26 cellular contexts compared by ENCODE assay signal in the genomic region with DNA sequence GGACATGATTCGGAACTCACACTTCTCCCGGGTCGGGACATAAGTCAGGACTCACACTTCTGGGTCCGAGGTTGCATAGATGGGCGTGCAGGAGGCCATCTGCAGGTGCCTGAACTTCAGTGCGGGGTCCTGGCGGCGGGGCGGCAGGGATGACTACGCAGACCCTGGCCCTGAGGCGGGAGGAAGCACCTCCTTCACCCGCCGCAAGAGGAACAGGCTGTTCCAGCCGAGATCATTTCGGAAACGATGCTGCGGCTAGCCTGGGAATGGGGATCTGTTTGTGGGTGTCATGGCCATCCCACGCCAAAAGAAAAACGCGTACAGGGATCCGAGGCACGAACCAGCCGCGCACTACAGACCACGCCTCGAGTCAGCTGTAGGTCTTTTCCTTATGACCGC.
DNase-seq lines count a peak whose midpoint lies in the region; ATAC-seq and TF ChIP-seq lines count a peak whose summit lies in the region.
"Had no signal": no experiment of that assay in that cellular context is flagged by ENCODE, and none has a peak within 500 bp of the region (broad histone marks: within the 10 kb centered on the region; RNA-seq: fewer than 3 reads in every experiment).

No MANE protein-coding gene starts in this region.

- H3K27ac ChIP-seq in dorsolateral prefrontal cortex: peak overlapping the region in 50 of 59 donors; percentile 4 to 89 (median 63)
- H3K27ac ChIP-seq: 22Rv1, neutrophil had no signal

- CTCF ChIA-PET in activated CD8-positive, alpha-beta T cell treated with anti-CD3 and anti-CD28 coated beads, Interleukin-2, amount 10 ng/mL, durations not matched to agents 7 days and 5 days (lab: Charles Lee): no interaction called here
- CTCF ChIA-PET in activated CD8-positive, alpha-beta T cell treated with anti-CD3 and anti-CD28 coated beads for 36 hours (lab: Charles Lee): no interaction called here

- DNase-seq in activated CD8-positive, alpha-beta T cell treated with anti-CD3 and anti-CD28 coated beads, Interleukin-2, amount 10 ng/mL, durations not matched to agents 7 days and 5 days: no peak
- DNase-seq in activated CD8-positive, alpha-beta T cell treated with anti-CD3 and anti-CD28 coated beads for 36 hours: no peak
- DNase-seq in KBM-7 (peak; percentile 21), dorsolateral prefrontal cortex (no peak), EL (no peak), SIG-M5 treated with dmso at 0.1 percent for 504 hours (lab: John Stamatoyannopoulos, UW; ENCODE audit: unreplicated experiment) (no peak)
- DNase-seq in stimulated activated effector memory CD8-positive, alpha-beta T cell treated with anti-CD3 and anti-CD28 coated beads, Interleukin-12 subunit alpha, Interleukin-12 subunit beta, amount 100 ng/mL, for 72 hours (ENCODE audit: low spot score in 2 of 2): no peak
- DNase-seq: activated CD4-positive, alpha-beta T cell treated with anti-CD3 and anti-CD28 coated beads for 36 hours; activated gamma-delta T cell; activated T-cell treated with anti-CD3 and anti-CD28 coated beads, Interleukin-2, amount 50 U/mL, for 4 hours; central memory CD4-positive, alpha-beta T cell; GOT3; head of caudate nucleus; islet precursor cell; NCI-H187; NCI-H2171; NCI-H510A treated with DMSO at 0.1 percent for 48 hours; stimulated activated CD4-positive, alpha-beta T cell treated with anti-CD3 and anti-CD28 coated beads, Interleukin-4, amount 100 ng/mL, for 4 hours; T-helper 17 cell had no signal

- no peak overlapping the region for H3K27ac Mint-ChIP-seq in activated CD8-positive, alpha-beta T cell treated with anti-CD3 and anti-CD28 coated beads, Interleukin-2, amount 10 ng/mL, durations not matched to agents 7 days and 5 days
- H3K27ac Mint-ChIP-seq in activated CD8-positive, alpha-beta T cell treated with anti-CD3 and anti-CD28 coated beads for 36 hours: no peak overlapping the region
- H3K27ac Mint-ChIP-seq in stimulated activated effector memory CD8-positive, alpha-beta T cell treated with anti-CD3 and anti-CD28 coated beads, Interleukin-12 subunit alpha, Interleukin-12 subunit beta, amount 100 ng/mL, for 72 hours: no peak overlapping the region
- H3K27ac Mint-ChIP-seq: activated CD4-positive, alpha-beta T cell treated with anti-CD3 and anti-CD28 coated beads for 36 hours; dendritic cell treated with granulocyte-macrophage colony-stimulating factor and Interleukin-4, amounts not matched to agents 40 ng/mL and 50 ng/mL, for 4 days; endodermal cell; T-helper 17 cell; type B pancreatic cell had no signal

- POLR2A ChIA-PET in activated CD8-positive, alpha-beta T cell treated with anti-CD3 and anti-CD28 coated beads, Interleukin-2, amount 10 ng/mL, durations not matched to agents 7 days and 5 days (lab: Charles Lee): no interaction called here
- POLR2A ChIA-PET in activated CD8-positive, alpha-beta T cell treated with anti-CD3 and anti-CD28 coated beads for 36 hours (lab: Charles Lee): no interaction called here

- H3K4me1 Mint-ChIP-seq in activated CD8-positive, alpha-beta T cell treated with anti-CD3 and anti-CD28 coated beads, Interleukin-2, amount 10 ng/mL, durations not matched to agents 7 days and 5 days (ENCODE audit: low read depth): no peaks in the 10 kb centered on the region
- H3K4me1 Mint-ChIP-seq in activated CD8-positive, alpha-beta T cell treated with anti-CD3 and anti-CD28 coated beads for 36 hours (ENCODE audit: low read depth): no peaks in the 10 kb centered on the region
- H3K4me1 Mint-ChIP-seq in stimulated activated effector memory CD8-positive, alpha-beta T cell treated with anti-CD3 and anti-CD28 coated beads, Interleukin-12 subunit alpha, Interleukin-12 subunit beta, amount 100 ng/mL, for 72 hours: no peaks in the 10 kb centered on the region
- H3K4me1 Mint-ChIP-seq: activated CD4-positive, alpha-beta T cell treated with anti-CD3 and anti-CD28 coated beads for 36 hours; endodermal cell; T-helper 17 cell had no signal

- H3K36me3 Mint-ChIP-seq in activated CD8-positive, alpha-beta T cell treated with anti-CD3 and anti-CD28 coated beads, Interleukin-2, amount 10 ng/mL, durations not matched to agents 7 days and 5 days (ENCODE audit: low read depth): no peaks in the 10 kb centered on the region
- H3K36me3 Mint-ChIP-seq in activated CD8-positive, alpha-beta T cell treated with anti-CD3 and anti-CD28 coated beads for 36 hours (ENCODE audit: low read depth): peaks cover 4% of the 10 kb centered on the region
- peaks cover 6% of the 10 kb centered on the region for H3K36me3 Mint-ChIP-seq in stimulated activated effector memory CD8-positive, alpha-beta T cell treated with anti-CD3 and anti-CD28 coated beads, Interleukin-12 subunit alpha, Interleukin-12 subunit beta, amount 100 ng/mL, for 72 hours
- H3K36me3 Mint-ChIP-seq: type B pancreatic cell had no signal

- no peak overlapping the region for H3K4me3 Mint-ChIP-seq in activated CD8-positive, alpha-beta T cell treated with anti-CD3 and anti-CD28 coated beads, Interleukin-2, amount 10 ng/mL, durations not matched to agents 7 days and 5 days
- H3K4me3 Mint-ChIP-seq in activated CD8-positive, alpha-beta T cell treated with anti-CD3 and anti-CD28 coated beads for 36 hours: no peak overlapping the region
- H3K4me3 Mint-ChIP-seq in stimulated activated effector memory CD8-positive, alpha-beta T cell treated with anti-CD3 and anti-CD28 coated beads, Interleukin-12 subunit alpha, Interleukin-12 subunit beta, amount 100 ng/mL, for 72 hours: no peak overlapping the region
- H3K4me3 Mint-ChIP-seq: activated CD4-positive, alpha-beta T cell treated with anti-CD3 and anti-CD28 coated beads for 36 hours; activated T-cell treated with anti-CD3 and anti-CD28 coated beads, Interleukin-2, amount 50 U/mL, for 4 hours; dendritic cell treated with granulocyte-macrophage colony-stimulating factor and Interleukin-4, amounts not matched to agents 40 ng/mL and 50 ng/mL, for 4 days; endodermal cell; T-helper 17 cell; type B pancreatic cell had no signal

- peaks cover 6% of the 10 kb centered on the region for H3K9me3 Mint-ChIP-seq in activated CD8-positive, alpha-beta T cell treated with anti-CD3 and anti-CD28 coated beads, Interleukin-2, amount 10 ng/mL, durations not matched to agents 7 days and 5 days (ENCODE audit: insufficient read depth)
- peaks cover 7% of the 10 kb centered on the region for H3K9me3 Mint-ChIP-seq in activated CD8-positive, alpha-beta T cell treated with anti-CD3 and anti-CD28 coated beads for 36 hours
- peaks cover 4% of the 10 kb centered on the region for H3K9me3 Mint-ChIP-seq in stimulated activated effector memory CD8-positive, alpha-beta T cell treated with anti-CD3 and anti-CD28 coated beads, Interleukin-12 subunit alpha, Interleukin-12 subunit beta, amount 100 ng/mL, for 72 hours

- TF ChIP-seq CTCF in activated CD8-positive, alpha-beta T cell treated with anti-CD3 and anti-CD28 coated beads for 36 hours (IDR thresholded peaks at IDR 0.05): no peak
- no peak for TF ChIP-seq CTCF in dorsolateral prefrontal cortex (IDR thresholded peaks at IDR 0.05 in 54 of 56, conservative IDR thresholded peaks at IDR 0.05 in 2 of 56; ENCODE audit: low read depth in 1 of 56, partially characterized antibody in 56 of 56)

- intact Hi-C loops in activated CD8-positive, alpha-beta T cell treated with anti-CD3 and anti-CD28 coated beads for 36 hours (cut with micrococcal nuclease): no loop called here
- intact Hi-C loops in dorsolateral prefrontal cortex (cut with DNase I): no loop called here

- in situ Hi-C loops in KBM-7 (cut with MboI; ENCODE audit: low pct_unique_long_range_greater_than_20kb, low sequenced_read_pairs): no loop called here

- H3K4me3 ChIP-seq in dorsolateral prefrontal cortex: no peak overlapping the region
- H3K4me3 ChIP-seq: K562 had no signal

- ATAC-seq in activated CD8-positive, alpha-beta T cell treated with anti-CD3 and anti-CD28 coated beads, Interleukin-2, amount 10 ng/mL, durations not matched to agents 7 days and 5 days: peak; percentile 38
- ATAC-seq in activated CD8-positive, alpha-beta T cell treated with anti-CD3 and anti-CD28 coated beads for 36 hours: no peak
- peak; percentile 31 for ATAC-seq in stimulated activated effector memory CD8-positive, alpha-beta T cell treated with anti-CD3 and anti-CD28 coated beads, Interleukin-12 subunit alpha, Interleukin-12 subunit beta, amount 100 ng/mL, for 72 hours
- no peak for ATAC-seq in HG03108 (IDR thresholded peaks at IDR 0.05; ENCODE audit: unreplicated experiment)
- ATAC-seq: activated T-cell treated with anti-CD3 and anti-CD28 coated beads, Interleukin-2, amount 50 U/mL, for 4 hours; T-helper 17 cell had no signal

- no peaks in the 10 kb centered on the region for H3K27me3 ChIP-seq in dorsolateral prefrontal cortex
- H3K27me3 ChIP-seq: neutrophil had no signal

- H3K27me3 Mint-ChIP-seq in activated CD8-positive, alpha-beta T cell treated with anti-CD3 and anti-CD28 coated beads, Interleukin-2, amount 10 ng/mL, durations not matched to agents 7 days and 5 days (ENCODE audit: low read depth): no peaks in the 10 kb centered on the region
- no peaks in the 10 kb centered on the region for H3K27me3 Mint-ChIP-seq in activated CD8-positive, alpha-beta T cell treated with anti-CD3 and anti-CD28 coated beads for 36 hours
- H3K27me3 Mint-ChIP-seq: activated CD4-positive, alpha-beta T cell treated with anti-CD3 and anti-CD28 coated beads for 36 hours; T-helper 17 cell; type B pancreatic cell had no signal

Comparison
In these comparisons a context has a peak if more than half of its experiments do, and no peak if none do; other contexts are left out.
1. ATAC-seq: peak in activated CD8-positive, alpha-beta T cell treated with anti-CD3 and anti-CD28 coated beads, Interleukin-2, amount 10 ng/mL, durations not matched to agents 7 days and 5 days (single experiment) and stimulated activated effector memory CD8-positive, alpha-beta T cell treated with anti-CD3 and anti-CD28 coated beads, Interleukin-12 subunit alpha, Interleukin-12 subunit beta, amount 100 ng/mL, for 72 hours (single experiment); none in activated CD8-positive, alpha-beta T cell treated with anti-CD3 and anti-CD28 coated beads for 36 hours (single experiment) and HG03108 (single experiment).